Comparison of ENCODE assay signal across 8 cellular contexts in the genomic region with DNA sequence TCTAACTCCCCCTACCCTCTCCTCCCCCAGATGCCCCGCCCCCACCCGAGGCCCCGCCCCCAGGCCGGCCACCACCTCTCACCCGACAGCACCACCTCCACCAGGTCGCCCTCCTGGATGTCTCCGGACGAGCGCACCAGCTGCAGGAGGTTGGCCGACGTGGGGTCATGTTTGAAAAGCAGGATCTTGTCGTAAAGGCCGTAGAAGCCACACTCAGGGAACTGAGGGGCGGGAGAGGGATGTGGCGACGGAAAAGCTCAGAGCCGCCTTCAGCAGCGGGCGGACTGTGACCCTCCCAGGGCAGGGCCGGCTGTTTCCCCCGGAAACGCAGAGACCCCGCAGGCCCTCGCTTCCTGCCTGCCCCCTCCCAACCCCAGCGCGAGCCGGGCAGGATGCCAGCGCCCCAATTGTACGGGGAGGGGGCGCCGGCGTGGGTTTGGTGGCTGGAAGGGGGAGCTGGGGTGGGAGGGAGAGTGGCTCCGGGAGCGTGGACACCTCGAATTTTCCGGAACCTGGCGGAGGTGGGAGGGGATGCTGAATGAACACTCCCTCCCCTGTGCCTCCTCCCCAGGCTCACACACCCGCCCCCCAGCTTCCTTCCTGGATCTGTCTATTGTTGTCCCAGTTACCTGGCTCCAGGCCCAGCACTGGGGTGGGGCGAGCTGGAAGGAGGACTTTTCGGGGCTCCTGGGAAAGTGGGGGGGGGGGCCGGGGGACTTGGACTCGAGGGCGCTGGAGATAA. TPM values are rescaled to one million over a fixed set of nuclear protein-coding genes. Genes with fewer than 3 reads are reported as not detected.
DNase-seq lines count a peak whose midpoint lies in the region; ATAC-seq, FAIRE-seq and TF ChIP-seq lines count a peak whose summit lies in the region.

No MANE protein-coding gene starts in this region.

- ATAC-seq in HG03045 (IDR thresholded peaks at IDR 0.05; ENCODE audit: unreplicated experiment), result no peak

- H3K27ac Mint-ChIP-seq in neural crest cell (ENCODE audit: unreplicated experiment), result peak overlapping the region; percentile 35

- peak overlapping the region; percentile 47 to 82 (median 68) for H3K4me3 ChIP-seq in subcutaneous abdominal adipose tissue (ENCODE audit: low read depth in 1 of 5, low read length in 5 of 5)

- TF ChIP-seq CTCF in C4-2B (conservative IDR thresholded peaks at IDR 0.05), result no peak
- TF ChIP-seq CTCF in neural crest cell (conservative IDR thresholded peaks at IDR 0.05), result no peak

- peaks cover 40% of the 10 kb centered on the region for H3K4me1 Mint-ChIP-seq in neural crest cell

- peaks cover 0 to 16% (median 15%) of the 10 kb centered on the region in 5 donors for H3K36me3 ChIP-seq in subcutaneous abdominal adipose tissue (ENCODE audit: control insufficient read depth in 5 of 5, insufficient read depth in 5 of 5, low read length in 5 of 5)

- peak overlapping the region; percentile 96 for H3K4me3 Mint-ChIP-seq in neural crest cell

- H3K27me3 ChIP-seq in subcutaneous abdominal adipose tissue (ENCODE audit: control insufficient read depth in 5 of 5, insufficient read depth in 4 of 5, low read length in 5 of 5), result no peaks in the 10 kb centered on the region

- H3K9ac ChIP-seq in subcutaneous abdominal adipose tissue (ENCODE audit: low read length in 5 of 5), result peak overlapping the region in 3 of 5 donors; percentile 23 to 80 (median 72)

- FAIRE-seq in RCC 7860 (lab: Jason Lieb, UNC), result no peak

- H3K4me1 ChIP-seq in subcutaneous abdominal adipose tissue (ENCODE audit: control insufficient read depth in 5 of 5, insufficient read depth in 5 of 5, low read length in 5 of 5), result peaks cover 6 to 48% (median 47%) of the 10 kb centered on the region in 5 donors

- DNase-seq in HK-2 (ENCODE audit: unreplicated experiment) (peak; percentile 46), RCC 7860 (ENCODE audit: low spot score) (peak; percentile 59), fibroblast of the conjunctiva (ENCODE audit: low read depth) (peak; percentile 73), neural crest cell (ENCODE audit: low read depth, low spot score) (peak; percentile 50)
- DNase-seq in activated T-helper 9 cell treated with anti-CD3 and anti-CD28 coated beads, Interleukin-2, amount 50 U/mL, for 16 hours (ENCODE audit: low read depth), result peak; percentile 70

- H3K9me3 ChIP-seq in subcutaneous abdominal adipose tissue (ENCODE audit: control insufficient read depth in 5 of 5, low read length in 5 of 5), result no peaks in the 10 kb centered on the region

- peaks cover 3% of the 10 kb centered on the region for H3K36me3 Mint-ChIP-seq in neural crest cell (ENCODE audit: low read depth)

- H3K9me3 Mint-ChIP-seq in neural crest cell, result no peaks in the 10 kb centered on the region

- H3K27ac ChIP-seq in C4-2B (peak overlapping the region; percentile 78), subcutaneous abdominal adipose tissue (ENCODE audit: low read depth, low read length) (peak overlapping the region; percentile 93)

- H3K27me3 Mint-ChIP-seq in neural crest cell (ENCODE audit: low read depth), result peaks cover 2% of the 10 kb centered on the region

RNA-seq across cellular contexts. Expression of a gene that starts 3.0 kb away (rescaled TPM):
- total RNA-seq in neural crest cell, result 55.5 and 57.2 TPM in 2 replicates

RNA-seq across cellular contexts. Expression of a gene that starts 31.9 kb away (rescaled TPM):
- 31.9 and 38.6 TPM in 2 replicates for total RNA-seq in neural crest cell

RNA-seq across cellular contexts. Expression of a gene that starts 32.3 kb away (rescaled TPM):
- total RNA-seq in neural crest cell, result 128 and 138 TPM in 2 replicates

RNA-seq across cellular contexts. Expression of a gene that starts 53.0 kb away (rescaled TPM):
- 6.5 and 7.4 TPM in 2 replicates for total RNA-seq in neural crest cell
